ENCODE assay signal across 8 cellular contexts in genomic region chr1:17207966-17208418, GRCh38. TPM values are rescaled to one million over a fixed set of nuclear protein-coding genes. Genes with fewer than 3 reads are reported as not detected.
DNase-seq lines count a peak whose midpoint lies in the region; ATAC-seq and TF ChIP-seq lines count a peak whose summit lies in the region.

No MANE protein-coding gene starts in this region.

- peaks cover 0 to 23% of the 10 kb centered on the region in 2 donors for H3K27me3 ChIP-seq in left lung

- intact Hi-C loops in left lung (cut with DNase I) (no loop called here), lower leg skin (cut with DNase I; ENCODE audit: low total_unique reads) (no loop called here)

- no peak overlapping the region for H3K27ac Mint-ChIP-seq in activated T-cell treated with anti-CD3 and anti-CD28 coated beads, Interleukin-2, amount 50 U/mL, for 72 hours

- H3K36me3 Mint-ChIP-seq in activated T-cell treated with anti-CD3 and anti-CD28 coated beads, Interleukin-2, amount 50 U/mL, for 72 hours (ENCODE audit: insufficient read depth in 2 of 2) = no peaks in the 10 kb centered on the region

- DNase-seq in A172 (ENCODE audit: low spot score) (peak; percentile 90), NB4 (ENCODE audit: low read depth) (peak; percentile 84), left lung (no peak), DMS79 treated with DMSO at 0.1 percent for 48 hours (lab: John Stamatoyannopoulos, UW) (no peak), lower leg skin (ENCODE audit: low spot score in 2 of 2) (no peak), cerebellar nuclear complex (lab: John Stamatoyannopoulos, UW) (no peak)
- peak; percentile 72 to 80 for DNase-seq in activated T-cell treated with anti-CD3 and anti-CD28 coated beads, Interleukin-2, amount 50 U/mL, for 72 hours

- TF ChIP-seq CTCF in NB4 (IDR thresholded peaks at IDR 0.05; ENCODE audit: low read depth, low read length) = no peak
- no peak for TF ChIP-seq CTCF in left lung (IDR thresholded peaks at IDR 0.05)
- no peak for TF ChIP-seq CTCF in lower leg skin (IDR thresholded peaks at IDR 0.05)

- H3K36me3 ChIP-seq in left lung = no peaks in the 10 kb centered on the region

- H3K27ac ChIP-seq in left lung = no peak overlapping the region

- no peak for TF ChIP-seq POLR2A in NB4 (IDR thresholded peaks at IDR 0.05; ENCODE audit: extremely low read depth, insufficient read length)
- no peak for TF ChIP-seq POLR2A in lower leg skin (IDR thresholded peaks at IDR 0.05)

- H3K9me3 Mint-ChIP-seq in activated T-cell treated with anti-CD3 and anti-CD28 coated beads, Interleukin-2, amount 50 U/mL, for 72 hours = no peaks in the 10 kb centered on the region

- WGBS in lower leg skin, 2 donors = 52 to 53% methylated on average over 2 of the region's 2 CpGs

- H3K4me1 ChIP-seq in left lung = peaks cover 5 to 20% of the 10 kb centered on the region in 2 donors

- H3K4me3 ChIP-seq in NB4 (ENCODE audit: low read depth, low read length) (no peak overlapping the region), left lung (no peak overlapping the region), lower leg skin (ENCODE audit: low read depth, poor library complexity, severe bottlenecking) (no peak overlapping the region)

- peaks cover 39% of the 10 kb centered on the region for H3K27me3 Mint-ChIP-seq in activated T-cell treated with anti-CD3 and anti-CD28 coated beads, Interleukin-2, amount 50 U/mL, for 72 hours (ENCODE audit: low read depth)

- H3K4me1 Mint-ChIP-seq in activated T-cell treated with anti-CD3 and anti-CD28 coated beads, Interleukin-2, amount 50 U/mL, for 72 hours (ENCODE audit: low read depth) = peaks cover 56% of the 10 kb centered on the region

- H3K9me3 ChIP-seq in left lung = no peaks in the 10 kb centered on the region

- H3K4me3 Mint-ChIP-seq in activated T-cell treated with anti-CD3 and anti-CD28 coated beads, Interleukin-2, amount 50 U/mL, for 72 hours = peak overlapping the region in 1 of 2 donors; percentile 49

- ATAC-seq in GM19452 (IDR thresholded peaks at IDR 0.05; ENCODE audit: unreplicated experiment) (peak; percentile 44), left lung (peak; percentile 46)
- ATAC-seq in activated T-cell treated with anti-CD3 and anti-CD28 coated beads, Interleukin-2, amount 50 U/mL, for 72 hours (replicated peaks in 1 of 2) = peak; percentile 95 to 96

RNA-seq across cellular contexts. Expression of gene PADI1, which starts 3.1 kb away (rescaled TPM):
- 1.7 and 3.5 TPM in 2 replicates for total RNA-seq in A172 (2014; rRNA removed; shearing (Covaris generic))
- total RNA-seq in activated T-cell treated with anti-CD3 and anti-CD28 coated beads, Interleukin-2, amount 50 U/mL, for 72 hours = not detected
- not detected for total RNA-seq in left lung
- 10 to 100 TPM in 1 of 4 donors, 1 to 10 TPM in 3; 3.2 to 24.2 (median 6.6) TPM for total RNA-seq in lower leg skin

RNA-seq across cellular contexts. Expression of gene PADI3, which starts 40.9 kb away (rescaled TPM):
- total RNA-seq in A172 (2014; rRNA removed; shearing (Covaris generic)) = 2.1 and 5.4 TPM in 2 replicates
- total RNA-seq in activated T-cell treated with anti-CD3 and anti-CD28 coated beads, Interleukin-2, amount 50 U/mL, for 72 hours = not detected
- not detected for total RNA-seq in left lung
- total RNA-seq in lower leg skin = 1 to 10 TPM in 1 of 4 donors, under 1 TPM in 1, not detected in 2; 0.23 to 2.1 TPM

Comparison
In these comparisons a context has a peak if more than half of its experiments do, and no peak if none do; other contexts are left out.
1. DNase-seq: peak in A172 (single experiment), NB4 (single experiment) and activated T-cell treated with anti-CD3 and anti-CD28 coated beads, Interleukin-2, amount 50 U/mL, for 72 hours (2 of 2); none in left lung (0 of 2), DMS79 treated with DMSO at 0.1 percent for 48 hours (single experiment), lower leg skin (0 of 2) and cerebellar nuclear complex (0 of 2).
2. ATAC-seq: peak in every context shown above with its lines; median percentile 96 in activated T-cell treated with anti-CD3 and anti-CD28 coated beads, Interleukin-2, amount 50 U/mL, for 72 hours; 46 in left lung; 44 in GM19452.